12 cellular contexts compared by ENCODE assay signal in the genomic region with DNA sequence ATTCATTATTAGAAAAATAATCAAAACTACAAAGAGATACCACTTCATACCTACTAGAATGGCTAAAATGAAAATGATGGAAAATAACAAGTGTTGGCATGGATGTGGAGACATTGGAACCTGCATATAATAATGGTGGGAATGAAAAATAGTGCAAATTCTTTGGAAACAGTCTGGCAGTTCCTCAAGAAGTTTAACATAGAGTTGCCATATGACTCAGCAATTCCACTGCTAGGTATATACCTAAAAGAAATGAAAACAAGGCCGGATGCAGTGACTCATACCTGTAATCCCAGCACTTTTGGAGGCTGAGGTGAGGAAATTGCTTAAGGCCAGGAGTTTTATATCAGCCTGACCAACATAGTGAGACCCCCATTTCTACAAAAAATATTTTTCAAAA. TPM values are rescaled to one million over a fixed set of nuclear protein-coding genes. Genes with fewer than 3 reads are reported as not detected.
A peak's percentile ranks its signal among the peaks of the same experiment; 100 is the strongest.
DNase-seq lines count a peak whose midpoint lies in the region; ATAC-seq, FAIRE-seq and TF ChIP-seq lines count a peak whose summit lies in the region.
"Had no signal": no experiment of that assay in that cellular context is flagged by ENCODE, and none has a peak within 500 bp of the region (broad histone marks: within the 10 kb centered on the region; RNA-seq: fewer than 3 reads in every experiment).

No MANE protein-coding gene starts in this region.

- TF ChIP-seq RAD21 in SK-N-SH (IDR thresholded peaks at IDR 0.05; ENCODE audit: low read length) = no peak

- TF ChIP-seq CTCF in SK-N-SH (IDR thresholded peaks at IDR 0.05) (no peak), keratinocyte (optimal IDR thresholded peaks at IDR 0.05 in 1 of 3, IDR thresholded peaks at IDR 0.05 in 1 of 3, conservative IDR thresholded peaks at IDR 0.05 in 1 of 3; ENCODE audit: extremely low read depth in 1 of 3, insufficient read depth in 2 of 3, low read length in 3 of 3) (no peak), BE2C (IDR thresholded peaks at IDR 0.05; ENCODE audit: low read depth, low read length) (no peak)

- ATAC-seq in SK-N-SH treated with all-trans-retinoic acid at 6 μM for 48 hours (no peak), HG02678 (IDR thresholded peaks at IDR 0.05; ENCODE audit: unreplicated experiment) (peak; percentile 57)

- peak; percentile 69 for FAIRE-seq in keratinocyte (lab: Jason Lieb, UNC)
- FAIRE-seq: colon had no signal

- no peak overlapping the region for H2AFZ ChIP-seq in SK-N-SH (ENCODE audit: low read depth)
- no peak overlapping the region for H2AFZ ChIP-seq in keratinocyte (ENCODE audit: control insufficient read depth, low read length)

- no peaks in the 10 kb centered on the region for H3K36me3 ChIP-seq in SK-N-SH (replicated peaks in 1 of 2; ENCODE audit: control insufficient read depth in 1 of 2, insufficient read depth in 2 of 2, low read length in 1 of 2)
- no peaks in the 10 kb centered on the region for H3K36me3 ChIP-seq in SJSA1
- no peaks in the 10 kb centered on the region for H3K36me3 ChIP-seq in keratinocyte (ENCODE audit: control insufficient read depth in 2 of 2, extremely low read depth in 1 of 2, insufficient read depth in 2 of 2, low read length in 2 of 2)
- no peaks in the 10 kb centered on the region for H3K36me3 ChIP-seq in BE2C
- H3K36me3 ChIP-seq: SJCRH30 had no signal

- no peak overlapping the region for H3K27ac ChIP-seq in SK-N-SH (ENCODE audit: low read depth in 2 of 2, low read length in 1 of 2)
- H3K27ac ChIP-seq in SJSA1 = peak overlapping the region; percentile 51
- peak overlapping the region; percentile 36 for H3K27ac ChIP-seq in keratinocyte (ENCODE audit: control insufficient read depth, insufficient read depth, low read length)
- H3K27ac ChIP-seq: 22Rv1, SJCRH30 had no signal

- dilution Hi-C loops in keratinocyte (cut with MboI; ENCODE audit: extremely low pct_ligation_motif_present, low sequenced_read_pairs) = no loop called here

- H3K9ac ChIP-seq in SK-N-SH = no peak overlapping the region
- H3K9ac ChIP-seq in keratinocyte (ENCODE audit: control insufficient read depth, extremely low read depth, insufficient read depth, low read length) = no peak overlapping the region

- H3K27me3 ChIP-seq in SK-N-SH (ENCODE audit: insufficient read depth) (no peaks in the 10 kb centered on the region), SJSA1 (replicated peaks) (no peaks in the 10 kb centered on the region), keratinocyte (ENCODE audit: control insufficient read depth, extremely low read depth, insufficient read depth, low read length) (no peaks in the 10 kb centered on the region), BE2C (no peaks in the 10 kb centered on the region)
- H3K27me3 ChIP-seq: SJCRH30 had no signal

- no peaks in the 10 kb centered on the region for H3F3A ChIP-seq in SK-N-SH (replicated peaks; ENCODE audit: insufficient read depth)

- no peak for TF ChIP-seq EP300 in SK-N-SH (IDR thresholded peaks at IDR 0.05; ENCODE audit: borderline replicate concordance in 1 of 2, low read depth in 1 of 2, low read length in 1 of 2)

- POLR2A ChIA-PET in SK-N-SH (lab: Yijun Ruan, JAX) = no interaction called here

- H3K9me1 ChIP-seq in keratinocyte (ENCODE audit: control insufficient read depth, extremely low read depth, insufficient read depth, low read length) = no peaks in the 10 kb centered on the region

- DNase-seq in SK-N-SH (no peak), SJSA1 (ENCODE audit: low read depth in 1 of 2, low spot score in 2 of 2) (peak in 1 of 2 experiments; percentile 24), keratinocyte (ENCODE audit: low read depth, low spot score) (peak; percentile 50), BE2C (no peak), COLO829 (ENCODE audit: low spot score) (no peak), DMS153 (lab: John Stamatoyannopoulos, UW) (no peak)
- DNase-seq: NCI-H187, SJCRH30 had no signal

- H3K79me2 ChIP-seq in SK-N-SH (ENCODE audit: insufficient read depth) (no peaks in the 10 kb centered on the region), keratinocyte (ENCODE audit: control insufficient read depth, insufficient read depth, low read length) (no peaks in the 10 kb centered on the region)

- CTCF ChIA-PET in SK-N-SH (lab: Yijun Ruan, JAX) = no interaction called here

- H3K4me3 ChIP-seq in SK-N-SH (ENCODE audit: low read depth in 2 of 2, low read length in 1 of 2) (no peak overlapping the region), SJSA1 (no peak overlapping the region), keratinocyte (ENCODE audit: control insufficient read depth in 2 of 3, extremely low read depth in 1 of 3, insufficient read depth in 2 of 3, low read depth in 1 of 3, low read length in 3 of 3) (no peak overlapping the region), BE2C (ENCODE audit: low read depth, low read length) (no peak overlapping the region)
- H3K4me3 ChIP-seq: SJCRH30 had no signal

- H3K9me3 ChIP-seq in SK-N-SH (no peaks in the 10 kb centered on the region), SJSA1 (replicated peaks) (no peaks in the 10 kb centered on the region), keratinocyte (ENCODE audit: control insufficient read depth, low read depth, low read length) (no peaks in the 10 kb centered on the region), BE2C (no peaks in the 10 kb centered on the region)
- H3K9me3 ChIP-seq: SJCRH30 had no signal

- WGBS in SK-N-SH (ENCODE audit: low lambda C conversion rate) = 88% methylated on average over 1 of the region's 1 CpG

- H4K20me1 ChIP-seq in SK-N-SH (ENCODE audit: insufficient read depth) (no peaks in the 10 kb centered on the region), keratinocyte (ENCODE audit: control insufficient read depth, extremely low read depth, insufficient read depth, low read length) (no peaks in the 10 kb centered on the region)

- H3K4me1 ChIP-seq in SK-N-SH (ENCODE audit: control insufficient read depth in 1 of 2, insufficient read depth in 2 of 2, low read depth in 1 of 2, low read length in 1 of 2) (no peaks in the 10 kb centered on the region), SJSA1 (replicated peaks) (peaks cover 17% of the 10 kb centered on the region), keratinocyte (ENCODE audit: control insufficient read depth, extremely low read depth, insufficient read depth, low read length) (peaks cover 9% of the 10 kb centered on the region), BE2C (no peaks in the 10 kb centered on the region)
- H3K4me1 ChIP-seq: SJCRH30 had no signal

- no peaks in the 10 kb centered on the region for H3K9me2 ChIP-seq in SK-N-SH

- H3K4me2 ChIP-seq in SK-N-SH (no peak overlapping the region), keratinocyte (ENCODE audit: control insufficient read depth, extremely low read depth, insufficient read depth, low read depth, low read length) (no peak overlapping the region)

TF ChIP-seq in SK-N-SH, 30 proteins besides CTCF, POLR2A, EP300 and RAD21:
- TF ChIP-seq GABPA (IDR thresholded peaks at IDR 0.05; ENCODE audit: low read depth) = no peak
- peak; percentile 26; the same call in 1 of the 2 replicates for TF ChIP-seq FOSL2 (IDR thresholded peaks at IDR 0.05; ENCODE audit: borderline replicate concordance, low read depth)
- TF ChIP-seq POLR2AphosphoS5 (IDR thresholded peaks at IDR 0.05; ENCODE audit: low read depth, low read length) = no peak
- TF ChIP-seq ELF1 (IDR thresholded peaks at IDR 0.05) = no peak
- TF ChIP-seq TEAD4 (IDR thresholded peaks at IDR 0.05; ENCODE audit: borderline replicate concordance, insufficient read depth) = no peak

TF ChIP-seq in SK-N-SH treated with all-trans-retinoic acid at 6 μM for 48 hours, 23 proteins besides CTCF, POLR2A, EP300 and RAD21:
- TF ChIP-seq OSR1 (CRISPR knock-in tag; IDR thresholded peaks at IDR 0.05) (no peak), RARB (CRISPR knock-in tag; IDR thresholded peaks at IDR 0.05) (no peak), ZFP3 (CRISPR knock-in tag; IDR thresholded peaks at IDR 0.05) (no peak), ZFP30 (CRISPR knock-in tag; IDR thresholded peaks at IDR 0.05) (no peak)

RNA-seq across cellular contexts. Expression of a gene that starts 41.6 kb away (rescaled TPM):
- 7.6 and 8.8 TPM in 2 replicates for polyA plus RNA-seq in SK-N-SH (2012; rRNA removed)
- 11.1 and 12.5 TPM in 2 replicates for polyA plus RNA-seq in SK-N-SH (2012; cell fraction: cytosol; rRNA removed)
- 3.7 and 4.8 TPM in 2 replicates for polyA plus RNA-seq in SK-N-SH (2012; cell fraction: nucleus; rRNA removed)
- 9.2 and 13.6 TPM in 2 replicates for total RNA-seq in SJSA1 (2014; rRNA removed; shearing (Covaris generic))
- 8.0 to 8.9 TPM (median 8.7 TPM) in 3 replicates for polyA plus RNA-seq in keratinocyte
- polyA plus RNA-seq in keratinocyte (2011; ENCODE audit: low read depth) = 19.6 TPM
- 14.0 and 17.1 TPM in 2 replicates for polyA plus RNA-seq in keratinocyte (2011; cell fraction: cytosol; rRNA removed)
- polyA plus RNA-seq in keratinocyte (2011; cell fraction: nucleus; rRNA removed) = 4.5 and 6.6 TPM in 2 replicates
- polyA plus RNA-seq in keratinocyte (2012; ENCODE audit: low replicate concordance) = 10.2 and 18.1 TPM in 2 replicates
- 3.5 to 5.2 TPM in 2 of 3 replicates, not detected in the other for polyA minus RNA-seq in keratinocyte
- 6.5 TPM for polyA minus RNA-seq in keratinocyte (2011; cell fraction: cytosol; rRNA and poly(A)+ RNA removed)
- polyA minus RNA-seq in keratinocyte (2011; cell fraction: nucleus; rRNA and poly(A)+ RNA removed) = 5.0 and 11.4 TPM in 2 replicates
- polyA plus RNA-seq in BE2C (2012; ENCODE audit: insufficient read depth, insufficient read length, low read depth) = 8.7 TPM

Comparison
In these comparisons a context has a peak if more than half of its experiments do, and no peak if none do; other contexts are left out.
1. H3K27ac ChIP-seq: peak in SJSA1 (single experiment) and keratinocyte (single experiment); none in SK-N-SH (0 of 2).